In the genomic region with DNA sequence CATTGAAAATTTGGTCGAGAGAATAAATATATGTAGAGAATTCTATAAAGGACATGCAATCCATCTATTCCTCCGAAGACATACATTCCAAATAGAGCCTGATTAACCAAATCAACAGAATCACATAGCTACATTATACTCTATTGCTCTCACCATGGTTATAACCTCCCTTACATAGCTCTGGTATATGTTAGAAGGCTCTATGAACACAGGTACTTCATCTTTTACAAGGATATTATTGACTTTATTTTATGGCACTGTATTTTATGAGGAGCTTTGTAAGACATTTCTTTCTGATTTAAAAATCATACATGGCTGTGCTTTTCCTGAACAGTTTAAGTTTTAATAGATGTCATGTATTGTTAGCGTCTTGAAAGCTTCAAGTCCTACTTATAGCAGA, we compare ENCODE assay signal across 5 cellular contexts. TPM values are rescaled to one million over a fixed set of nuclear protein-coding genes. Genes with fewer than 3 reads are reported as not detected.
"Had no signal": no experiment of that assay in that cellular context is flagged by ENCODE, and none has a peak within 500 bp of the region (broad histone marks: within the 10 kb centered on the region; RNA-seq: fewer than 3 reads in every experiment).

No MANE protein-coding gene starts in this region.

- H3K27ac ChIP-seq: HL-60 had no signal

- H3K4me3 ChIP-seq: K562 had no signal

- DNase-seq: IMR-90 had no signal

- ATAC-seq: HepG2, K562 had no signal

RNA-seq across cellular contexts. Expression of gene IGSF10, which starts 4.8 kb away (rescaled TPM):
- total RNA-seq: HepG2 had no signal
- polyA plus RNA-seq: IgD-negative memory B cell had no signal
